ENCODE assay signal across 9 cellular contexts in genomic region chr5:137954131-137954879, GRCh38.
A peak's percentile ranks its signal among the peaks of the same experiment; 100 is the strongest.
DNase-seq lines count a peak whose midpoint lies in the region; ATAC-seq and TF ChIP-seq lines count a peak whose summit lies in the region.
"Had no signal": no experiment of that assay in that cellular context is flagged by ENCODE, and none has a peak within 500 bp of the region (broad histone marks: within the 10 kb centered on the region; RNA-seq: fewer than 3 reads in every experiment).

No MANE protein-coding gene starts in this region.

- peak overlapping the region in 4 of 5 donors; percentile 57 to 76 (median 64) for H3K27ac ChIP-seq in stomach

- no peak overlapping the region for H3K4me3 ChIP-seq in astrocyte of the cerebellum (ENCODE audit: low read depth, low read length)
- H3K4me3 ChIP-seq in stomach = no peak overlapping the region
- H3K4me3 ChIP-seq: lung had no signal

- no peak for TF ChIP-seq POLR2A in stomach (IDR thresholded peaks at IDR 0.05)

- H3K9me3 ChIP-seq in stomach = no peaks in the 10 kb centered on the region

- TF ChIP-seq EP300 in stomach (IDR thresholded peaks at IDR 0.05) = no peak

- 65 to 78% (median 72%) methylated on average over 9 of the region's 9 CpGs for WGBS in stomach, 5 donors

- in situ Hi-C loops in astrocyte of the cerebellum (cut with HindIII; ENCODE audit: low sequenced_read_pairs) = no loop called here

- no peaks in the 10 kb centered on the region for H3K27me3 ChIP-seq in stomach

- ATAC-seq in left ventricle myocardium superior = peak; percentile 91

- intact Hi-C loops in left ventricle myocardium superior (cut with micrococcal nuclease) = no loop called here
- intact Hi-C loops in stomach (cut with DNase I; ENCODE audit: low total_unique reads) = no loop called here

- peaks cover 0 to 27% (median 9%) of the 10 kb centered on the region in 4 donors for H3K4me1 ChIP-seq in stomach

- TF ChIP-seq CTCF in astrocyte of the cerebellum (IDR thresholded peaks at IDR 0.05; ENCODE audit: low read depth, low read length, missing control alignments) = no peak
- no peak for TF ChIP-seq CTCF in stomach (IDR thresholded peaks at IDR 0.05)

- H3K36me3 ChIP-seq in stomach = peaks cover 4 to 83% (median 63%) of the 10 kb centered on the region in 4 donors

- DNase-seq in HCEC 1CT = peak; percentile 91
- peak; percentile 74 for DNase-seq in astrocyte of the cerebellum (ENCODE audit: low read depth)
- DNase-seq in left ventricle myocardium superior = no peak
- DNase-seq in stomach = no peak
- no peak for DNase-seq in NCI-H1436 treated with DMSO at 0.1 percent for 48 hours (lab: John Stamatoyannopoulos, UW)
- no peak for DNase-seq in SK-N-DZ (ENCODE audit: low spot score)
- no peak for DNase-seq in middle frontal gyrus (ENCODE audit: extremely low spot score, low spot score)
- no peak for DNase-seq in COR-L47 (lab: John Stamatoyannopoulos, UW)

Comparison
In these comparisons a context has a peak if more than half of its experiments do, and no peak if none do; other contexts are left out.
1. DNase-seq: peak in HCEC 1CT (single experiment) and astrocyte of the cerebellum (single experiment); none in left ventricle myocardium superior (single experiment), stomach (single experiment), NCI-H1436 treated with DMSO at 0.1 percent for 48 hours (single experiment), SK-N-DZ (single experiment), middle frontal gyrus (single experiment) and COR-L47 (single experiment).